8 cellular contexts compared by ENCODE assay signal in genomic region chr1:51237313-51237700, GRCh38. TPM values are rescaled to one million over a fixed set of nuclear protein-coding genes. Genes with fewer than 3 reads are reported as not detected.
DNase-seq lines count a peak whose midpoint lies in the region; ATAC-seq and TF ChIP-seq lines count a peak whose summit lies in the region.

No MANE protein-coding gene starts in this region.

- no peaks in the 10 kb centered on the region for H3K9me3 ChIP-seq in gastrocnemius medialis

- H3K27me3 Mint-ChIP-seq in stimulated activated naive B cell treated with anti-CD40 and anti-IgM and Interleukin-4, amounts not matched to agents 10 μg/mL and 1 μg/mL and 100 μg/mL, for 72 hours: peaks cover 0 to 6% of the 10 kb centered on the region in 2 donors

- TF ChIP-seq CTCF in fibroblast of villous mesenchyme (IDR thresholded peaks at IDR 0.05; ENCODE audit: insufficient read depth, low read depth, low read length) (no peak), gastrocnemius medialis (IDR thresholded peaks at IDR 0.05 in 4 of 5, conservative IDR thresholded peaks at IDR 0.05 in 1 of 5) (no peak)

- ATAC-seq in gastrocnemius medialis: no peak
- no peak for ATAC-seq in GM19452 (IDR thresholded peaks at IDR 0.05; ENCODE audit: unreplicated experiment)
- ATAC-seq in stimulated activated naive B cell treated with anti-CD40 and anti-IgM and Interleukin-4, amounts not matched to agents 10 μg/mL and 1 μg/mL and 100 μg/mL, for 72 hours (replicated peaks): no peak
- ATAC-seq in HG03354 (IDR thresholded peaks at IDR 0.05; ENCODE audit: poor library complexity, severe bottlenecking, unreplicated experiment): no peak

- intact Hi-C loops in gastrocnemius medialis (cut with DNase I; ENCODE audit: low total_unique reads): loop anchor here (5.0 kb wide), 1 partner anchor 60 kb away; no protein-coding TSS in a partner anchor

- no peak for TF ChIP-seq POLR2A in gastrocnemius medialis (IDR thresholded peaks at IDR 0.05)

- peaks cover 0 to 10% of the 10 kb centered on the region in 2 donors for H3K36me3 Mint-ChIP-seq in stimulated activated naive B cell treated with anti-CD40 and anti-IgM and Interleukin-4, amounts not matched to agents 10 μg/mL and 1 μg/mL and 100 μg/mL, for 72 hours

- in situ Hi-C loops in gastrocnemius medialis (cut with MboI; ENCODE audit: low sequenced_read_pairs in 4 of 4): no loop called here

- H3K9me3 Mint-ChIP-seq in stimulated activated naive B cell treated with anti-CD40 and anti-IgM and Interleukin-4, amounts not matched to agents 10 μg/mL and 1 μg/mL and 100 μg/mL, for 72 hours: no peaks in the 10 kb centered on the region

- H3K27ac ChIP-seq in gastrocnemius medialis: peak overlapping the region; percentile 99 to 100 (median 99)

- H3K4me3 Mint-ChIP-seq in stimulated activated naive B cell treated with anti-CD40 and anti-IgM and Interleukin-4, amounts not matched to agents 10 μg/mL and 1 μg/mL and 100 μg/mL, for 72 hours: no peak overlapping the region

- DNase-seq in RKO (ENCODE audit: low spot score) (peak; percentile 55), fibroblast of villous mesenchyme (ENCODE audit: low read depth) (no peak), gastrocnemius medialis (no peak)
- DNase-seq in stimulated activated naive B cell treated with anti-CD40 and anti-IgM and Interleukin-4, amounts not matched to agents 10 μg/mL and 1 μg/mL and 100 μg/mL, for 72 hours: no peak
- no peak for DNase-seq in activated CD4-positive, alpha-beta T cell treated with anti-CD3 and anti-CD28 coated beads, Interleukin-2, amount 50 U/mL, for 48 hours

- no peak overlapping the region for H3K27ac Mint-ChIP-seq in stimulated activated naive B cell treated with anti-CD40 and anti-IgM and Interleukin-4, amounts not matched to agents 10 μg/mL and 1 μg/mL and 100 μg/mL, for 72 hours

- H3K4me3 ChIP-seq in GM08714 (ENCODE audit: low read length) (peak overlapping the region; percentile 78), fibroblast of villous mesenchyme (ENCODE audit: low read depth, low read length) (peak overlapping the region; percentile 90), gastrocnemius medialis (peak overlapping the region; percentile 84 to 97 (median 94))

- H3K4me1 Mint-ChIP-seq in stimulated activated naive B cell treated with anti-CD40 and anti-IgM and Interleukin-4, amounts not matched to agents 10 μg/mL and 1 μg/mL and 100 μg/mL, for 72 hours: peaks cover 23 to 33% of the 10 kb centered on the region in 2 donors

- H3K4me1 ChIP-seq in gastrocnemius medialis: peaks cover 39 to 55% of the 10 kb centered on the region in 2 donors

- H3K36me3 ChIP-seq in gastrocnemius medialis: no peaks in the 10 kb centered on the region

- no peaks in the 10 kb centered on the region for H3K27me3 ChIP-seq in gastrocnemius medialis

RNA-seq across cellular contexts. Expression of gene RNF11, which starts 1.2 kb away (rescaled TPM):
- total RNA-seq in fibroblast of villous mesenchyme (128 and 130 TPM in 2 replicates), gastrocnemius medialis (10 to 100 TPM; 77.6 to 86.5 (median 85.3) TPM)
